In the genomic region with DNA sequence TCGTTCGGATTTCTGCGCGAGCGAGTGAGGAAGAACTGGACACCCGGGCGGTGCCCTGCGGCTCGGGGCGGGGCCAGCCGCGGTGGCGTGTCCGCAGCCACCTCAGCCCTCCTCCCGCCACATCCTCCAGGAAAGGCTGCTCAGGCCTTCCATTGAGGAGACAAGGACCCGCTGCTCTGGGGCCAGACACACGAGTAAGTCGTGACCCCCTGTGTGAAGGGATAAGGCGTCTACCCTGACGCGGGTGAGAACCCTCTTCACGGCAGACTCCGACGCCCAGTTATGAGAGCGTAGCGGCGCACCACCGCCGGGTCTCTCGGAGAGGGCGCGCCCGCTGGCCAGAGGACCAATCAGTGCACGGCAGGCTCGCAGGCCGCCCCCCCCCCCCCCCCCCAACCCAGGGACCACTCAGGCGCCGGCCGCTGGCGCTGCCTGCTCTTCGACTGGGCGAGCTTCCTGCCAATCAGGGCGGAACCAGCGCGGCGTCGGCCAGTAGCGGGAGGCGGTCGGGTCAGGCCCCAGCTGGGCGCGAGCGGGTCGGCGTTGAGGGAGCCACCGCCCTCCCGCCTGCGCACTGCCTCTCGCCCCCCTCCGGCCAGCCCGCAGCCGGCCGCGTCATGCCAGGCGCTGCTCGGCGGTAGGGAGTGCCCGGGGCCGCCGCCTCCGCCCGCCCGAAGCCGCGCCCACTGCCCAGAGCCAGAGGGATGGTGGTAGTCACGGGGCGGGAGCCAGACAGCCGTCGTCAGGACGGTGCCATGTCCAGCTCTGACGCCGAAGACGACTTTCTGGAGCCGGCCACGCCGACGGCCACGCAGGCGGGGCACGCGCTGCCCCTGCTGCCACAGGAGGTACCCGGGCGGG, we compare ENCODE assay signal across 1 cellular context.
A peak's percentile ranks its signal among the peaks of the same experiment; 100 is the strongest.
TF ChIP-seq lines count a peak whose summit lies in the region.

A gene (plus strand): TSS at position 521 of the 861 bp plus-strand sequence. CDS start 184 bp downstream, at position 705.

TF ChIP-seq in K562, 482 proteins besides CTCF, POLR2A, EP300 and RAD21 (continued from another document and continues in another):
- TF ChIP-seq, protein P1, sequence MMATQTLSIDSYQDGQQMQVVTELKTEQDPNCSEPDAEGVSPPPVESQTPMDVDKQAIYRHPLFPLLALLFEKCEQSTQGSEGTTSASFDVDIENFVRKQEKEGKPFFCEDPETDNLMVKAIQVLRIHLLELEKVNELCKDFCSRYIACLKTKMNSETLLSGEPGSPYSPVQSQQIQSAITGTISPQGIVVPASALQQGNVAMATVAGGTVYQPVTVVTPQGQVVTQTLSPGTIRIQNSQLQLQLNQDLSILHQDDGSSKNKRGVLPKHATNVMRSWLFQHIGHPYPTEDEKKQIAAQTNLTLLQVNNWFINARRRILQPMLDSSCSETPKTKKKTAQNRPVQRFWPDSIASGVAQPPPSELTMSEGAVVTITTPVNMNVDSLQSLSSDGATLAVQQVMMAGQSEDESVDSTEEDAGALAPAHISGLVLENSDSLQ (IDR thresholded peaks at IDR 0.05): peak; percentile 98
- TF ChIP-seq MTA3 (IDR thresholded peaks at IDR 0.05; ENCODE audit: borderline replicate concordance) (peak; percentile 62), CCNT2 (IDR thresholded peaks at IDR 0.05; ENCODE audit: borderline replicate concordance, extremely low read depth, insufficient read length, low read depth, low read length) (peak; percentile 54), BRCA1 (IDR thresholded peaks at IDR 0.05) (no peak), BRCA1 (CRISPR knock-in tag; IDR thresholded peaks at IDR 0.05) (no peak), ZNF584 (CRISPR knock-in tag; IDR thresholded peaks at IDR 0.05; ENCODE audit: low read depth) (no peak), ZNF586 (CRISPR knock-in tag; conservative IDR thresholded peaks at IDR 0.05) (no peak), EGR1 (conservative IDR thresholded peaks at IDR 0.05) (peak; percentile 54), NR3C1 (CRISPR knock-in tag; IDR thresholded peaks at IDR 0.05) (0 out of 2 replicates have a peak, but pooled peaks have one; percentile 45), PCBP1 (IDR thresholded peaks at IDR 0.05; ENCODE audit: low read depth, low read length, poor library complexity, severe bottlenecking) (peak; percentile 96), LARP7 (IDR thresholded peaks at IDR 0.05) (no peak), BRF1 (IDR thresholded peaks at IDR 0.05; ENCODE audit: borderline replicate concordance, extremely low read depth, insufficient read length) (no peak), ZBTB8A (IDR thresholded peaks at IDR 0.05; ENCODE audit: partially characterized antibody) (no peak), RBFOX2 (IDR thresholded peaks at IDR 0.05; ENCODE audit: low read depth, low read length) (peak; percentile 96), ESRRA (IDR thresholded peaks at IDR 0.05; ENCODE audit: borderline replicate concordance, low read depth) (peak; percentile 49; the same call in 1 of the 2 replicates), SAP30 (IDR thresholded peaks at IDR 0.05; ENCODE audit: borderline replicate concordance, insufficient read depth, low read depth, low read length, poor library complexity, severe bottlenecking) (peak; percentile 85), ZFP30 (CRISPR knock-in tag; IDR thresholded peaks at IDR 0.05; ENCODE audit: borderline replicate concordance) (no peak), L3MBTL2 (IDR thresholded peaks at IDR 0.05) (peak; percentile 80), CREB1 (IDR thresholded peaks at IDR 0.05) (peak; percentile 94), CREB1 (CRISPR knock-in tag; IDR thresholded peaks at IDR 0.05) (peak; percentile 94), ETV1 (tag; conservative IDR thresholded peaks at IDR 0.05; ENCODE audit: low read depth) (no peak), SMAD3 (CRISPR knock-in tag; conservative IDR thresholded peaks at IDR 0.05) (peak; percentile 62; the same call in 1 of the 2 replicates), ZSCAN29 (IDR thresholded peaks at IDR 0.05) (peak; percentile 15; the same call in 1 of the 2 replicates), RHOXF2B (CRISPR knock-in tag; conservative IDR thresholded peaks at IDR 0.05) (no peak), SMAD2 (IDR thresholded peaks at IDR 0.05; ENCODE audit: low read depth, low read length) (no peak), SIN3A (IDR thresholded peaks at IDR 0.05; ENCODE audit: borderline replicate concordance in 2 of 2, control insufficient read depth in 1 of 2, low read depth in 2 of 2, low read length in 2 of 2) (peak; percentile 53 to 90; a peak in 3 of 4 replicates), NBN (IDR thresholded peaks at IDR 0.05; ENCODE audit: low read depth) (0 out of 2 replicates have a peak, but pooled peaks have one; percentile 66), ZBTB1 (CRISPR knock-in tag; IDR thresholded peaks at IDR 0.05; ENCODE audit: borderline replicate concordance, low read depth) (0 out of 2 replicates have a peak, but pooled peaks have one; percentile 59), MTA2 (IDR thresholded peaks at IDR 0.05; ENCODE audit: low read depth) (no peak), POLR2H (tag; IDR thresholded peaks at IDR 0.05; ENCODE audit: low read depth) (peak; percentile 90), MAFK (IDR thresholded peaks at IDR 0.05; ENCODE audit: low read length) (0 out of 2 replicates have a peak, but pooled peaks have one; percentile 2), ETS2 (tag; IDR thresholded peaks at IDR 0.05; ENCODE audit: borderline replicate concordance, poor library complexity, severe bottlenecking) (no peak), ZFPM2 (CRISPR knock-in tag; IDR thresholded peaks at IDR 0.05) (no peak), HSF4 (CRISPR knock-in tag; IDR thresholded peaks at IDR 0.05; ENCODE audit: borderline replicate concordance) (no peak), ZNF24 (IDR thresholded peaks at IDR 0.05) (0 out of 2 replicates have a peak, but pooled peaks have one; percentile 5), CEBPB (tag; IDR thresholded peaks at IDR 0.05) (no peak), POLR2AphosphoS5 (IDR thresholded peaks at IDR 0.05; ENCODE audit: control insufficient read depth, insufficient read depth, low read depth, low read length) (peak; percentile 79), FOXM1 (IDR thresholded peaks at IDR 0.05; ENCODE audit: low read depth) (no peak), FOXM1 (CRISPR knock-in tag; IDR thresholded peaks at IDR 0.05; ENCODE audit: low read depth) (0 out of 2 replicates have a peak, but pooled peaks have one; percentile 34), XRCC3 (IDR thresholded peaks at IDR 0.05) (no peak)
- TF ChIP-seq, protein P2, sequence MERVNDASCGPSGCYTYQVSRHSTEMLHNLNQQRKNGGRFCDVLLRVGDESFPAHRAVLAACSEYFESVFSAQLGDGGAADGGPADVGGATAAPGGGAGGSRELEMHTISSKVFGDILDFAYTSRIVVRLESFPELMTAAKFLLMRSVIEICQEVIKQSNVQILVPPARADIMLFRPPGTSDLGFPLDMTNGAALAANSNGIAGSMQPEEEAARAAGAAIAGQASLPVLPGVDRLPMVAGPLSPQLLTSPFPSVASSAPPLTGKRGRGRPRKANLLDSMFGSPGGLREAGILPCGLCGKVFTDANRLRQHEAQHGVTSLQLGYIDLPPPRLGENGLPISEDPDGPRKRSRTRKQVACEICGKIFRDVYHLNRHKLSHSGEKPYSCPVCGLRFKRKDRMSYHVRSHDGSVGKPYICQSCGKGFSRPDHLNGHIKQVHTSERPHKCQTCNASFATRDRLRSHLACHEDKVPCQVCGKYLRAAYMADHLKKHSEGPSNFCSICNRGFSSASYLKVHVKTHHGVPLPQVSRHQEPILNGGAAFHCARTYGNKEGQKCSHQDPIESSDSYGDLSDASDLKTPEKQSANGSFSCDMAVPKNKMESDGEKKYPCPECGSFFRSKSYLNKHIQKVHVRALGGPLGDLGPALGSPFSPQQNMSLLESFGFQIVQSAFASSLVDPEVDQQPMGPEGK (CRISPR knock-in tag; IDR thresholded peaks at IDR 0.05; ENCODE audit: borderline replicate concordance): no peak
- TF ChIP-seq, protein P3, sequence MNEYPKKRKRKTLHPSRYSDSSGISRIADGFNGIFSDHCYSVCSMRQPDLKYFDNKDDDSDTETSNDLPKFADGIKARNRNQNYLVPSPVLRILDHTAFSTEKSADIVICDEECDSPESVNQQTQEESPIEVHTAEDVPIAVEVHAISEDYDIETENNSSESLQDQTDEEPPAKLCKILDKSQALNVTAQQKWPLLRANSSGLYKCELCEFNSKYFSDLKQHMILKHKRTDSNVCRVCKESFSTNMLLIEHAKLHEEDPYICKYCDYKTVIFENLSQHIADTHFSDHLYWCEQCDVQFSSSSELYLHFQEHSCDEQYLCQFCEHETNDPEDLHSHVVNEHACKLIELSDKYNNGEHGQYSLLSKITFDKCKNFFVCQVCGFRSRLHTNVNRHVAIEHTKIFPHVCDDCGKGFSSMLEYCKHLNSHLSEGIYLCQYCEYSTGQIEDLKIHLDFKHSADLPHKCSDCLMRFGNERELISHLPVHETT (CRISPR knock-in tag; conservative IDR thresholded peaks at IDR 0.05 in 1 of 2, IDR thresholded peaks at IDR 0.05 in 1 of 2): peak in 1 of 2 experiments; percentile 81; a peak in 2 of 4 replicates
- TF ChIP-seq, protein P4, sequence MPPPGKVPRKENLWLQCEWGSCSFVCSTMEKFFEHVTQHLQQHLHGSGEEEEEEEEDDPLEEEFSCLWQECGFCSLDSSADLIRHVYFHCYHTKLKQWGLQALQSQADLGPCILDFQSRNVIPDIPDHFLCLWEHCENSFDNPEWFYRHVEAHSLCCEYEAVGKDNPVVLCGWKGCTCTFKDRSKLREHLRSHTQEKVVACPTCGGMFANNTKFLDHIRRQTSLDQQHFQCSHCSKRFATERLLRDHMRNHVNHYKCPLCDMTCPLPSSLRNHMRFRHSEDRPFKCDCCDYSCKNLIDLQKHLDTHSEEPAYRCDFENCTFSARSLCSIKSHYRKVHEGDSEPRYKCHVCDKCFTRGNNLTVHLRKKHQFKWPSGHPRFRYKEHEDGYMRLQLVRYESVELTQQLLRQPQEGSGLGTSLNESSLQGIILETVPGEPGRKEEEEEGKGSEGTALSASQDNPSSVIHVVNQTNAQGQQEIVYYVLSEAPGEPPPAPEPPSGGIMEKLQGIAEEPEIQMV (tag; conservative IDR thresholded peaks at IDR 0.05; ENCODE audit: low read depth): no peak
- TF ChIP-seq, protein P5, sequence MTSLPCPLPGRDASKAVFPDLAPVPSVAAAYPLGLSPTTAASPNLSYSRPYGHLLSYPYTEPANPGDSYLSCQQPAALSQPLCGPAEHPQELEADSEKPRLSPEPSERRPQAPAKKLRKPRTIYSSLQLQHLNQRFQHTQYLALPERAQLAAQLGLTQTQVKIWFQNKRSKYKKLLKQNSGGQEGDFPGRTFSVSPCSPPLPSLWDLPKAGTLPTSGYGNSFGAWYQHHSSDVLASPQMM (CRISPR knock-in tag; IDR thresholded peaks at IDR 0.05): no peak
- TF ChIP-seq, protein P6, sequence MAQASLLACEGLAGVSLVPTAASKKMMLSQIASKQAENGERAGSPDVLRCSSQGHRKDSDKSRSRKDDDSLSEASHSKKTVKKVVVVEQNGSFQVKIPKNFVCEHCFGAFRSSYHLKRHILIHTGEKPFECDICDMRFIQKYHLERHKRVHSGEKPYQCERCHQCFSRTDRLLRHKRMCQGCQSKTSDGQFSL (CRISPR knock-in tag; IDR thresholded peaks at IDR 0.05): peak; percentile 98
- TF ChIP-seq, protein P6 (tag; IDR thresholded peaks at IDR 0.05): peak in 1 of 2 experiments; percentile 100; a peak in 2 of 4 replicates
- TF ChIP-seq, protein P7, sequence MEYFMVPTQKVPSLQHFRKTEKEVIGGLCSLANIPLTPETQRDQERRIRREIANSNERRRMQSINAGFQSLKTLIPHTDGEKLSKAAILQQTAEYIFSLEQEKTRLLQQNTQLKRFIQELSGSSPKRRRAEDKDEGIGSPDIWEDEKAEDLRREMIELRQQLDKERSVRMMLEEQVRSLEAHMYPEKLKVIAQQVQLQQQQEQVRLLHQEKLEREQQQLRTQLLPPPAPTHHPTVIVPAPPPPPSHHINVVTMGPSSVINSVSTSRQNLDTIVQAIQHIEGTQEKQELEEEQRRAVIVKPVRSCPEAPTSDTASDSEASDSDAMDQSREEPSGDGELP (CRISPR knock-in tag; IDR thresholded peaks at IDR 0.05; ENCODE audit: borderline replicate concordance): peak; percentile 97
- TF ChIP-seq, protein P8, sequence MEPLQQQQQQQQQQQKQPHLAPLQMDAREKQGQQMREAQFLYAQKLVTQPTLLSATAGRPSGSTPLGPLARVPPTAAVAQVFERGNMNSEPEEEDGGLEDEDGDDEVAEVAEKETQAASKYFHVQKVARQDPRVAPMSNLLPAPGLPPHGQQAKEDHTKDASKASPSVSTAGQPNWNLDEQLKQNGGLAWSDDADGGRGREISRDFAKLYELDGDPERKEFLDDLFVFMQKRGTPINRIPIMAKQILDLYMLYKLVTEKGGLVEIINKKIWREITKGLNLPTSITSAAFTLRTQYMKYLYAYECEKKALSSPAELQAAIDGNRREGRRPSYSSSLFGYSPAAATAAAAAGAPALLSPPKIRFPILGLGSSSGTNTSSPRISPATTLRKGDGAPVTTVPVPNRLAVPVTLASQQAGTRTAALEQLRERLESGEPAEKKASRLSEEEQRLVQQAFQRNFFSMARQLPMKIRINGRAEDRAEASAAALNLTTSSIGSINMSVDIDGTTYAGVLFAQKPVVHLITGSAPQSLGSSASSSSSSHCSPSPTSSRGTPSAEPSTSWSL (CRISPR knock-in tag; IDR thresholded peaks at IDR 0.05; ENCODE audit: borderline replicate concordance): no peak
- TF ChIP-seq, protein P9, sequence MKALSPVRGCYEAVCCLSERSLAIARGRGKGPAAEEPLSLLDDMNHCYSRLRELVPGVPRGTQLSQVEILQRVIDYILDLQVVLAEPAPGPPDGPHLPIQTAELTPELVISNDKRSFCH (CRISPR knock-in tag; IDR thresholded peaks at IDR 0.05): no peak
- TF ChIP-seq, protein P9 (tag; IDR thresholded peaks at IDR 0.05): no peak
- TF ChIP-seq, protein P10, sequence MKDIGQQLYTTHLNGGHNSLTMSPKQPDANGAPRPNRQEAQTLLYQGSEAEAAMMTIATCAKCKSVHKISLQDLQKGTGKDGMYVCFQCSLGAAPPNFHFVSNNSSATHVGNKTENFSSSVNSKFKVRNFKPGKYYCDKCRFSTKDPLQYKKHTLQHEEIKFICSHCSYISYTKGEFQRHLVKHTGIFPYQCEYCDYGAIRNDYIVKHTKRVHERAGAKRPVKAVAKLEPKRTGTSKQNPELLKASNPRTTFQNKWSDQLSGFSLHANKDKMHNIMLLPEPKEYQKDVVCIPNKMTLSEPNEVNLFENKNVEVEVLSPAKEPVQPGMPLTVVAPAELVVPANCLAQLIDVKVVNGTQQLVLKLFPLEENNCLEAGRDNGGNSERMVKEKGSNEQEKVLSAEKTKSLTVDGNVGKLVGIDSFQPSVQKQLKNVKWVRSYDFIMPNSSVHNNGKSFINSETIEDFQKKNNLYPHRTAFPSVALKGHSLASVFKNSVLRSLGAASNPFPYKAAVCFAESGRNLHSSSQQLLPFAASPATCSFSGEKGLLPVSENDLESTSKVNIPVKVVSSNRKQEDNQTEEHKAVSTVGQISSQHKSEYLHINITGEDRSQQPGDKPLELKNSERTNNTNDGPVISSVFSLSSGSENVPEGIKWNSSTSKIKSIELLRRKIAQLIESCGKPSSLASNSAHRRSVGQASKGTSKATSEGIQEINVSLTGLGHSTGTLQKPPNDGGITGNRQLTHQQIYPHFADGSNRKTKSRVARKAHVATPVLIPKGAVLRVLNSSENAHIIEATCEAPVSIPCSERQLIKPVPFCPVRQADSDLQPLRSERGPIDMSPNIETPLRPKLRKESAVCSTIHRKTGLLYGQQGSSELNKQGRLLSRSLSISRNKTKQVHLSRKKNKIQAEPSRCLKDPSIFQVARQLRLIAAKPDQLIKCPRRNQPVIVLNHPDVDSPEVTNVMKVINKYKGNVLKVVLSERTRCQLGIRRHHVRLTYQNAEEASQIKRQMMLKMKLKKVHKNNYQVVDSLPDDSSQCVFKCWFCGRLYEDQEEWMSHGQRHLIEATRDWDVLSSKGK (CRISPR knock-in tag; IDR thresholded peaks at IDR 0.05): no peak
